ENCODE assay signal across 25 cellular contexts in the genomic region with DNA sequence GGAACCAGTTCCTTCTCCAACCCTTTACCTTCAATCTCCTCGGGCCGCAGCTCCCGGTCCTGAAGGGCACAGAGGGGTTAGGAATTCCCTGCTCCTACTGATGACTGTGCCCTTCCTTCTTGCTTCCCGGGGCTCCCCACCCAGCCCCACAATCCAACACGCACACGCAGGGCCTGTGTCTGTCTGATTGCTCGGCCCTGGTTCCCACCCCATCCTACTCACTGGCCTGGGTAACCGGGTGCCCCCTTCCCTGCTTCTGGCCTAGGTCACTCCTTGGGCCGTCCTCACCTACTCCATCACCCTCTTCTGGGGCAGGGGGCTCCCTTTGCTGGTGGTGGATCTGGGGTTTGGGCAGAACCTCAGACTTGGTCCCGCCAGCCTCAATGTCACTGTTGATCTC. TPM values are rescaled to one million over a fixed set of nuclear protein-coding genes. Genes with fewer than 3 reads are reported as not detected.
"Had no signal": no experiment of that assay in that cellular context is flagged by ENCODE, and none has a peak within 500 bp of the region (broad histone marks: within the 10 kb centered on the region; RNA-seq: fewer than 3 reads in every experiment).

No MANE protein-coding gene starts in this region.

- H3K4me3 ChIP-seq: esophagus squamous epithelium, gastroesophageal sphincter, heart left ventricle, hepatocyte, left lung, lower lobe of right lung, mucosa of descending colon had no signal

- H3K4me2 ChIP-seq: hepatocyte had no signal

- ATAC-seq: effector memory CD8-positive, alpha-beta T cell; esophagus mucosa; foreskin keratinocyte; gastroesophageal sphincter; heart left ventricle; left cardiac atrium; left lung; left ventricle myocardium superior; lower lobe of right lung; mucosa of descending colon had no signal

- H3K27ac ChIP-seq: epithelial cell of prostate, esophagus squamous epithelium, foreskin keratinocyte, gastroesophageal sphincter, heart left ventricle, hepatocyte, left lung, lower lobe of right lung had no signal

- H3K9me3 ChIP-seq: esophagus squamous epithelium, gastroesophageal sphincter, heart left ventricle, left lung, lower lobe of right lung, mucosa of descending colon had no signal

- DNase-seq: cortex of kidney; effector CD8-positive, alpha-beta T cell; effector memory CD8-positive, alpha-beta T cell; endodermal cell; erythroblast; esophagus squamous epithelium; foreskin keratinocyte; heart left ventricle; hypothalamus; immature natural killer cell; islet precursor cell; left cardiac atrium; left ventricle myocardium superior; lower lobe of right lung; mesenchymal stem cell; naive B cell had no signal

- H3K36me3 ChIP-seq: esophagus squamous epithelium, gastroesophageal sphincter, heart left ventricle, left lung, lower lobe of right lung had no signal

- H2AFZ ChIP-seq: hepatocyte had no signal

- H3K4me1 ChIP-seq: esophagus squamous epithelium, foreskin keratinocyte, gastroesophageal sphincter, heart left ventricle, left lung, lower lobe of right lung had no signal

- FAIRE-seq: colon, endometrium, frontal cortex had no signal

- H3K27me3 ChIP-seq: heart left ventricle, hepatocyte had no signal

RNA-seq across cellular contexts. Expression of a gene that starts 1.3 kb away (rescaled TPM):
- polyA plus RNA-seq: foreskin keratinocyte, heart left ventricle, hepatocyte, immature natural killer cell had no signal
